ENCODE assay signal across 26 cellular contexts in genomic region chr9:134304306-134304705, GRCh38.
"Had no signal": no experiment of that assay in that cellular context is flagged by ENCODE, and none has a peak within 500 bp of the region (broad histone marks: within the 10 kb centered on the region; RNA-seq: fewer than 3 reads in every experiment).

No MANE protein-coding gene starts in this region.

- DNase-seq: activated CD4-positive, alpha-beta T cell treated with anti-CD3 and anti-CD28 coated beads for 48 hours; activated CD4-positive, alpha-beta T cell treated with anti-CD3 and anti-CD28 coated beads, Interleukin-2, amount 50 U/mL, for 48 hours; activated CD8-positive, alpha-beta memory T cell treated with anti-CD3 and anti-CD28 coated beads for 24 hours; activated effector memory CD4-positive, alpha-beta T cell treated with anti-CD3 and anti-CD28 coated beads, Interleukin-2, amount 50 U/mL, for 16 hours; activated naive CD4-positive, alpha-beta T cell treated with anti-CD3 and anti-CD28 coated beads for 36 hours; activated naive CD8-positive, alpha-beta T cell treated with anti-CD3 and anti-CD28 coated beads for 36 hours; adrenal gland; endodermal cell; foreskin fibroblast; hypothalamus; immature natural killer cell; kidney glomerular epithelial cell; naive B cell; occipital lobe; stimulated activated naive CD4-positive, alpha-beta T cell; SW 1271; T-helper 9 cell; WERI-Rb-1 had no signal

- H3K27me3 ChIP-seq: adrenal gland, ascending aorta, cardiac muscle cell, heart left ventricle, left lung, suprapubic skin had no signal

- ATAC-seq: activated CD4-positive, CD25-positive, alpha-beta regulatory T cell treated with anti-CD3 and anti-CD28 coated beads, Interleukin-2, amount 50 U/mL, for 24 hours; esophagus mucosa; heart left ventricle; left lung had no signal

- H3K4me3 ChIP-seq: adrenal gland, ascending aorta, cardiac muscle cell, heart left ventricle, left lung, suprapubic skin, tibial artery had no signal

- H3K27ac ChIP-seq: adrenal gland, ascending aorta, cardiac muscle cell, heart left ventricle, left lung, suprapubic skin, tibial artery, WERI-Rb-1 had no signal

- H3K9me3 ChIP-seq: adrenal gland, ascending aorta, heart left ventricle, left lung, suprapubic skin, tibial artery had no signal

- H3K36me3 ChIP-seq: adrenal gland, ascending aorta, cardiac muscle cell, heart left ventricle, left lung, suprapubic skin, tibial artery, WERI-Rb-1 had no signal

- H3K4me1 ChIP-seq: adrenal gland, ascending aorta, left lung, tibial artery had no signal
